ENCODE assay signal across 33 cellular contexts in genomic region chr16:31148896-31149295, GRCh38. TPM values are rescaled to one million over a fixed set of nuclear protein-coding genes. Genes with fewer than 3 reads are reported as not detected.
"Had no signal": no experiment of that assay in that cellular context is flagged by ENCODE, and none has a peak within 500 bp of the region (broad histone marks: within the 10 kb centered on the region; RNA-seq: fewer than 3 reads in every experiment).

No MANE protein-coding gene starts in this region.

- H3K4me3 Mint-ChIP-seq: activated CD4-positive, alpha-beta memory T cell treated with anti-CD3 and anti-CD28 coated beads for 36 hours; activated CD4-positive, alpha-beta T cell treated with anti-CD3 and anti-CD28 coated beads, Interleukin-2, amount 10 ng/mL, durations not matched to agents 24 days and 14 days; activated naive CD4-positive, alpha-beta T cell treated with anti-CD3 and anti-CD28 coated beads, Interleukin-2, amount 50 U/mL, for 24 hours; activated T-cell treated with anti-CD3 and anti-CD28 coated beads, Interleukin-2, amount 50 U/mL, for 4 hours; activated T-helper 17 cell treated with anti-CD3 and anti-CD28 coated beads, Interleukin-2, amount 50 U/mL, for 72 hours; central memory CD8-positive, alpha-beta T cell; natural killer cell treated with Interleukin-12 subunit alpha and Interleukin-12 subunit beta and Interleukin-15 and Interleukin-18, amount 100 ng/mL, for 72 hours; stimulated activated memory B cell treated with anti-CD40 and anti-IgM and Interleukin-4, amounts not matched to agents 10 μg/mL and 1 μg/mL and 100 μg/mL, for 72 hours; T-helper 1 cell treated with Interleukin-12 subunit alpha and Interleukin-12 subunit beta and Interleukin-4 antibody, amounts not matched to agents 30 μg/mL and 1 μg/mL, for 36 hours had no signal

- H3K27me3 Mint-ChIP-seq: activated naive CD4-positive, alpha-beta T cell treated with anti-CD3 and anti-CD28 coated beads, Interleukin-2, amount 50 U/mL, for 24 hours; activated T-helper 17 cell treated with anti-CD3 and anti-CD28 coated beads, Interleukin-2, amount 50 U/mL, for 72 hours; central memory CD8-positive, alpha-beta T cell had no signal

- H3K27ac Mint-ChIP-seq: activated CD4-positive, alpha-beta memory T cell treated with anti-CD3 and anti-CD28 coated beads for 36 hours; activated CD4-positive, alpha-beta T cell treated with anti-CD3 and anti-CD28 coated beads, Interleukin-2, amount 10 ng/mL, durations not matched to agents 24 days and 14 days; activated naive CD4-positive, alpha-beta T cell treated with anti-CD3 and anti-CD28 coated beads, Interleukin-2, amount 50 U/mL, for 24 hours; activated T-helper 17 cell treated with anti-CD3 and anti-CD28 coated beads, Interleukin-2, amount 50 U/mL, for 72 hours; natural killer cell treated with Interleukin-12 subunit alpha and Interleukin-12 subunit beta and Interleukin-15 and Interleukin-18, amount 100 ng/mL, for 72 hours; progenitor cell of endocrine pancreas; stimulated activated memory B cell treated with anti-CD40 and anti-IgM and Interleukin-4, amounts not matched to agents 10 μg/mL and 1 μg/mL and 100 μg/mL, for 72 hours; T-helper 1 cell treated with Interleukin-12 subunit alpha and Interleukin-12 subunit beta and Interleukin-4 antibody, amounts not matched to agents 30 μg/mL and 1 μg/mL, for 36 hours had no signal

- H3K36me3 ChIP-seq: esophagus squamous epithelium, heart right ventricle, neutrophil, ovary, right lobe of liver, suprapubic skin, tibial artery, upper lobe of right lung had no signal

- H3K9me3 ChIP-seq: esophagus squamous epithelium, heart right ventricle, mucosa of descending colon, neutrophil, ovary, right lobe of liver, suprapubic skin, tibial artery, upper lobe of right lung had no signal

- H3K9me3 Mint-ChIP-seq: activated CD4-positive, alpha-beta memory T cell treated with anti-CD3 and anti-CD28 coated beads for 36 hours; activated CD4-positive, alpha-beta T cell treated with anti-CD3 and anti-CD28 coated beads, Interleukin-2, amount 10 ng/mL, durations not matched to agents 24 days and 14 days; activated naive CD4-positive, alpha-beta T cell treated with anti-CD3 and anti-CD28 coated beads, Interleukin-2, amount 50 U/mL, for 24 hours; activated T-cell treated with anti-CD3 and anti-CD28 coated beads, Interleukin-2, amount 50 U/mL, for 4 hours; activated T-helper 17 cell treated with anti-CD3 and anti-CD28 coated beads, Interleukin-2, amount 50 U/mL, for 72 hours; central memory CD8-positive, alpha-beta T cell; natural killer cell treated with Interleukin-12 subunit alpha and Interleukin-12 subunit beta and Interleukin-15 and Interleukin-18, amount 100 ng/mL, for 72 hours; stimulated activated memory B cell treated with anti-CD40 and anti-IgM and Interleukin-4, amounts not matched to agents 10 μg/mL and 1 μg/mL and 100 μg/mL, for 72 hours; T-helper 1 cell treated with Interleukin-12 subunit alpha and Interleukin-12 subunit beta and Interleukin-4 antibody, amounts not matched to agents 30 μg/mL and 1 μg/mL, for 36 hours had no signal

- H3K4me3 ChIP-seq: mucosa of descending colon, ovary, right lobe of liver, tibial artery, upper lobe of right lung had no signal

- H3K4me1 ChIP-seq: right lobe of liver, upper lobe of right lung had no signal

- H3K4me1 Mint-ChIP-seq: activated T-helper 17 cell treated with anti-CD3 and anti-CD28 coated beads, Interleukin-2, amount 50 U/mL, for 72 hours had no signal

- DNase-seq: activated CD4-positive, alpha-beta memory T cell treated with anti-CD3 and anti-CD28 coated beads for 36 hours; activated CD4-positive, alpha-beta T cell treated with anti-CD3 and anti-CD28 coated beads, Interleukin-2, amount 10 ng/mL, durations not matched to agents 24 days and 14 days; activated CD4-positive, CD25-positive, alpha-beta regulatory T cell treated with anti-CD3 and anti-CD28 coated beads, Interleukin-2, amount 50 U/mL, for 72 hours; activated CD8-positive, alpha-beta memory T cell treated with anti-CD3 and anti-CD28 coated beads, Interleukin-2, amount 50 U/mL, for 48 hours; activated T-cell treated with anti-CD3 and anti-CD28 coated beads, Interleukin-2, amount 50 U/mL, for 4 hours; dermis blood vessel endothelial cell; effector CD4-positive, alpha-beta T cell; esophagus squamous epithelium; foreskin melanocyte; heart right ventricle; ovary; right lobe of liver; stimulated activated CD4-positive, alpha-beta T cell treated with anti-CD3 and anti-CD28 coated beads, Interleukin-1b, Interleukin-23, amount 100 ng/mL, for 48 hours; stimulated activated CD4-positive, alpha-beta T cell treated with anti-CD3 and anti-CD28 coated beads, Interleukin-4, amount 100 ng/mL, for 4 hours; stimulated activated CD8-positive, alpha-beta memory T cell treated with anti-CD3 and anti-CD28 coated beads, Interleukin-4, amount 100 ng/mL, for 48 hours; T-helper 9 cell; tibial artery had no signal

- H3K27me3 ChIP-seq: ovary, right lobe of liver had no signal

- H3K27ac ChIP-seq: epithelial cell of prostate, neutrophil, ovary, right lobe of liver, suprapubic skin, tibial artery, upper lobe of right lung, VCaP had no signal

- H3K36me3 Mint-ChIP-seq: activated CD4-positive, alpha-beta memory T cell treated with anti-CD3 and anti-CD28 coated beads for 36 hours; activated naive CD4-positive, alpha-beta T cell treated with anti-CD3 and anti-CD28 coated beads, Interleukin-2, amount 50 U/mL, for 24 hours; natural killer cell treated with Interleukin-12 subunit alpha and Interleukin-12 subunit beta and Interleukin-15 and Interleukin-18, amount 100 ng/mL, for 72 hours; stimulated activated memory B cell treated with anti-CD40 and anti-IgM and Interleukin-4, amounts not matched to agents 10 μg/mL and 1 μg/mL and 100 μg/mL, for 72 hours had no signal

- ATAC-seq: activated T-cell treated with anti-CD3 and anti-CD28 coated beads, Interleukin-2, amount 50 U/mL, for 4 hours; activated T-helper 17 cell treated with anti-CD3 and anti-CD28 coated beads, Interleukin-2, amount 50 U/mL, for 72 hours had no signal

RNA-seq across cellular contexts. Expression of gene PRSS36, which starts 1.0 kb away (rescaled TPM):
- total RNA-seq: dermis blood vessel endothelial cell, glomerular endothelial cell had no signal

RNA-seq across cellular contexts. Expression of gene PRSS8, which starts 13.4 kb away (rescaled TPM):
- total RNA-seq: activated CD4-positive, alpha-beta memory T cell treated with anti-CD3 and anti-CD28 coated beads for 36 hours; activated CD4-positive, alpha-beta T cell treated with anti-CD3 and anti-CD28 coated beads, Interleukin-2, amount 10 ng/mL, durations not matched to agents 24 days and 14 days; activated T-helper 17 cell treated with anti-CD3 and anti-CD28 coated beads, Interleukin-2, amount 50 U/mL, for 72 hours; dermis blood vessel endothelial cell; left ventricle myocardium superior; lung microvascular endothelial cell; natural killer cell treated with Interleukin-12 subunit alpha and Interleukin-12 subunit beta and Interleukin-15 and Interleukin-18, amount 100 ng/mL, for 72 hours had no signal
